Comparison of ENCODE assay signal across 8 cellular contexts in genomic region chr4:15003891-15004700, GRCh38. TPM values are rescaled to one million over a fixed set of nuclear protein-coding genes. Genes with fewer than 3 reads are reported as not detected.
DNase-seq lines count a peak whose midpoint lies in the region; ATAC-seq, FAIRE-seq and TF ChIP-seq lines count a peak whose summit lies in the region.

No MANE protein-coding gene starts in this region.

- FAIRE-seq in bronchial epithelial cell (lab: Jason Lieb, UNC), result no peak

- TF ChIP-seq CTCF in WERI-Rb-1 (IDR thresholded peaks at IDR 0.05; ENCODE audit: low read depth, low read length) (no peak), bronchial epithelial cell (IDR thresholded peaks at IDR 0.05; ENCODE audit: insufficient read depth, low read length, severe bottlenecking) (no peak)

- peak overlapping the region; percentile 72 for H3K4me3 ChIP-seq in GM08714 (ENCODE audit: low read length)
- H3K4me3 ChIP-seq in WERI-Rb-1 (ENCODE audit: low read depth, low read length), result peak overlapping the region; percentile 75
- peak overlapping the region; percentile 94 for H3K4me3 ChIP-seq in bronchial epithelial cell (ENCODE audit: low read depth, low read length)

- H3K9me3 ChIP-seq in WERI-Rb-1 (ENCODE audit: severe bottlenecking), result no peaks in the 10 kb centered on the region

- H3K36me3 ChIP-seq in WERI-Rb-1 (no peaks in the 10 kb centered on the region; the same call in 1 of the 2 replicates), bronchial epithelial cell (ENCODE audit: control insufficient read depth, insufficient read depth, low read length) (peaks cover 2% of the 10 kb centered on the region)

- peak; percentile 45 for DNase-seq in WERI-Rb-1
- DNase-seq in bronchial epithelial cell (ENCODE audit: low read depth), result peak; percentile 8
- DNase-seq in kidney tubule cell (ENCODE audit: low spot score), result peak; percentile 42
- peak; percentile 17 to 45 for DNase-seq in stimulated activated CD4-positive, alpha-beta T cell treated with anti-CD3 and anti-CD28 coated beads, Interleukin-1b, Interleukin-23, amount 100 ng/mL, for 4 hours (ENCODE audit: low read depth in 2 of 2)

- H3K27me3 ChIP-seq in WERI-Rb-1 (ENCODE audit: insufficient read depth, low read depth, severe bottlenecking), result no peaks in the 10 kb centered on the region
- no peaks in the 10 kb centered on the region for H3K27me3 ChIP-seq in bronchial epithelial cell (ENCODE audit: control insufficient read depth, insufficient read depth, low read length)

- ATAC-seq in HG03139 (IDR thresholded peaks at IDR 0.05; ENCODE audit: unreplicated experiment) (peak; percentile 0), HG02970 (IDR thresholded peaks at IDR 0.05; ENCODE audit: low FRiP score, unreplicated experiment) (no peak), GM18858 (IDR thresholded peaks at IDR 0.05; ENCODE audit: unreplicated experiment) (no peak)

- H3K27ac ChIP-seq in WERI-Rb-1, result peak overlapping the region; percentile 79

RNA-seq across cellular contexts. Expression of gene CPEB2, which starts 1.8 kb away (rescaled TPM):
- total RNA-seq in bronchial epithelial cell, result 9.0 and 11.3 TPM in 2 replicates
